ENCODE assay signal across 9 cellular contexts in genomic region chr10:46398212-46398886, GRCh38. TPM values are rescaled to one million over a fixed set of nuclear protein-coding genes. Genes with fewer than 3 reads are reported as not detected.
A peak's percentile ranks its signal among the peaks of the same experiment; 100 is the strongest.
DNase-seq lines count a peak whose midpoint lies in the region; ATAC-seq and TF ChIP-seq lines count a peak whose summit lies in the region.
"Not testable (repeated sequence)": the region's sequence is repeated elsewhere in the genome, so short reads cannot be mapped to it uniquely, and the experiment has no call there.
"Had no signal": no experiment of that assay in that cellular context is flagged by ENCODE, and none has a peak within 500 bp of the region (broad histone marks: within the 10 kb centered on the region; RNA-seq: fewer than 3 reads in every experiment).

No MANE protein-coding gene starts in this region.

- H3K79me2 ChIP-seq in trophoblast cell (ENCODE audit: control insufficient read depth, insufficient read depth, low read length, poor library complexity), result not testable (repeated sequence)

- H3K4me3 ChIP-seq in ascending aorta (peak overlapping the region; percentile 33 to 42), esophagus squamous epithelium (peak overlapping the region in 3 of 4 donors; percentile 31 to 57 (median 34)), tibial nerve (peak overlapping the region; percentile 20 to 42 (median 30))
- not testable (repeated sequence) for H3K4me3 ChIP-seq in trophoblast cell (ENCODE audit: low read depth, low read length)

- H3K23ac ChIP-seq in trophoblast cell (ENCODE audit: low read length), result not testable (repeated sequence)

- intact Hi-C loops in ascending aorta (cut with DNase I); esophagus squamous epithelium (cut with DNase I); left colon (cut with DNase I, micrococcal nuclease): not testable (repeated sequence)

- not testable (repeated sequence) for TF ChIP-seq EP300 in tibial nerve (IDR thresholded peaks at IDR 0.05)

- not testable (repeated sequence) for TF ChIP-seq CTCF in ascending aorta (IDR thresholded peaks at IDR 0.05); esophagus squamous epithelium (IDR thresholded peaks at IDR 0.05); tibial nerve (IDR thresholded peaks at IDR 0.05)

- peak overlapping the region; percentile 95 for H4K91ac ChIP-seq in trophoblast cell (ENCODE audit: low read depth, low read length)

- in situ Hi-C loops in Caki2 (cut with HindIII; ENCODE audit: low pct_unique_long_range_greater_than_20kb, low sequenced_read_pairs), result not testable (repeated sequence)

- H2BK12ac ChIP-seq in trophoblast cell (ENCODE audit: low read length), result not testable (repeated sequence)

- H2AFZ ChIP-seq in trophoblast cell (ENCODE audit: insufficient read depth, low read length, poor library complexity), result not testable (repeated sequence)

- H3K27me3 ChIP-seq in ascending aorta; esophagus squamous epithelium; trophoblast cell (ENCODE audit: insufficient read depth, low read length); tibial nerve: not testable (repeated sequence)

- H3K36me3 ChIP-seq in ascending aorta; esophagus squamous epithelium; trophoblast cell (ENCODE audit: control insufficient read depth in 1 of 2, insufficient read depth in 2 of 2, low read length in 2 of 2); tibial nerve: not testable (repeated sequence)

- H3K4me2 ChIP-seq in trophoblast cell (ENCODE audit: low read length), result peak overlapping the region; percentile 78

- peak overlapping the region; percentile 71 for H3K18ac ChIP-seq in trophoblast cell (ENCODE audit: low read length)

- peak overlapping the region; percentile 61 for H3K14ac ChIP-seq in trophoblast cell (ENCODE audit: low read length)

- TF ChIP-seq POLR2A in esophagus squamous epithelium (IDR thresholded peaks at IDR 0.05); tibial nerve (IDR thresholded peaks at IDR 0.05): not testable (repeated sequence)

- not testable (repeated sequence) for H2AK5ac ChIP-seq in trophoblast cell (ENCODE audit: low read length)

- not testable (repeated sequence) for H4K12ac ChIP-seq in trophoblast cell (ENCODE audit: low read depth, low read length)

- peak overlapping the region; percentile 96 for H2BK5ac ChIP-seq in trophoblast cell (ENCODE audit: low read depth, low read length, poor library complexity)

- H4K8ac ChIP-seq in trophoblast cell (ENCODE audit: low read depth, low read length), result peak overlapping the region; percentile 79

- H3K9me3 ChIP-seq in ascending aorta; esophagus squamous epithelium; trophoblast cell (ENCODE audit: insufficient read depth, low read depth, low read length); tibial nerve: not testable (repeated sequence)

- not testable (repeated sequence) for H3K9ac ChIP-seq in trophoblast cell (ENCODE audit: low read length)

- peak overlapping the region; percentile 93 for H2BK120ac ChIP-seq in trophoblast cell (ENCODE audit: insufficient read depth, low read length, poor library complexity)

- not testable (repeated sequence) for H3K4me1 ChIP-seq in ascending aorta, esophagus squamous epithelium, tibial nerve
- H3K4me1 ChIP-seq in trophoblast cell (ENCODE audit: control insufficient read depth in 1 of 2, insufficient read depth in 2 of 2, low read length in 2 of 2), result peaks cover 10 to 12% of the 10 kb centered on the region in 2 experiments

- ATAC-seq in HG03103 (IDR thresholded peaks at IDR 0.05; ENCODE audit: low read depth, unreplicated experiment) (peak; percentile 75), left colon (peak; percentile 83)

- peaks cover 16% of the 10 kb centered on the region for H3K79me1 ChIP-seq in trophoblast cell (ENCODE audit: low read length)

- H3K27ac ChIP-seq in ascending aorta, result not testable (repeated sequence)
- H3K27ac ChIP-seq in esophagus squamous epithelium (peak overlapping the region in 1 of 4 donors; percentile 61), trophoblast cell (ENCODE audit: low read depth, low read length) (peak overlapping the region; percentile 90), tibial nerve (peak overlapping the region in 1 of 4 donors; percentile 8)

- not testable (repeated sequence) for H3K4ac ChIP-seq in trophoblast cell (ENCODE audit: low read depth, low read length)

- peak; percentile 44 for DNase-seq in Caki2 (ENCODE audit: low read depth)
- DNase-seq in RPMI8226, result peak; percentile 8
- DNase-seq in ascending aorta (ENCODE audit: low spot score in 2 of 2); esophagus squamous epithelium (lab: John Stamatoyannopoulos, UW); tibial nerve (ENCODE audit: low spot score in 2 of 2): not testable (repeated sequence)
- DNase-seq in left colon, result peak; percentile 16 to 26
- peak; percentile 67 to 68 for DNase-seq in trophoblast cell

- WGBS in esophagus squamous epithelium, 2 donors, result 11 to 15% methylated on average over 1 to 4 of the region's 35 CpGs
- no CpG with 5 or more reads among the region's 35 CpGs for WGBS in trophoblast cell (ENCODE audit: extremely low coverage, insufficient coverage, insufficient read length)
- 1 to 3% methylated on average over 7 to 9 of the region's 35 CpGs for WGBS in tibial nerve, 2 donors

RNA-seq across cellular contexts. Expression of gene ANXA8L1, which starts 22.8 kb away (rescaled TPM):
- not detected in 2 replicates for total RNA-seq in Caki2 (2014; rRNA removed; shearing (Covaris generic); ENCODE audit: low replicate concordance)
- not detected for total RNA-seq in ascending aorta
- 100 to 1,000 TPM; 247 to 351 (median 300) TPM for total RNA-seq in esophagus squamous epithelium
- not detected for total RNA-seq in left colon
- 37.7 and 40.6 TPM in 2 replicates for polyA plus RNA-seq in trophoblast cell (2013)
- total RNA-seq in tibial nerve, result 1 to 10 TPM in 3 of 4 donors, not detected in 1; 7.3 to 9.0 (median 8.6) TPM
- total RNA-seq: G401 had no signal

Comparison
In these comparisons a context has a peak if more than half of its experiments do, and no peak if none do; other contexts are left out.
1. RNA of gene ANXA8L1, which starts 22.8 kb away (total RNA-seq): 247 to 351 TPM in esophagus squamous epithelium; 7.3 to 9.0 TPM in tibial nerve, not detected in left colon, not detected in Caki2 and not detected in ascending aorta (single experiment); every median in the first group is over 10 times any median in the second.